In the genomic region with DNA sequence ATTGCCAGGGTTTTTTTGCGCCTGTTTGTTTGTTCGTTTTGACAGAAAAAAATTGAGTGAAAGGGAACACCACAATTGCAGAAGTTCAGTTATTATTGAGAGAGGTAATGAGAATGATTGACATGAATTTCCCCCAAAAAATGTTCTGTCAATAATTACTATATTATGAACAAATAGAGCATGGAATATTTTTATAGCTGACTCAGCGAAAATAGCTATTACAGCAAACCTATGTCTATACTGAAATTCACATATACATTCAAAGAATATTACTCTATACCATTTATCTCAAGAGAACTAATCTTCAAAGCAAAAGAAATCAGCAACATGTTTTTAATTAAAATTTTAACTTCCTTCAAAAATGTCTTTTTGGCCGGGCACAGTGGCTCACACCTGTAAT, we compare ENCODE assay signal across 8 cellular contexts. TPM values are rescaled to one million over a fixed set of nuclear protein-coding genes. Genes with fewer than 3 reads are reported as not detected.
"Had no signal": no experiment of that assay in that cellular context is flagged by ENCODE, and none has a peak within 500 bp of the region (broad histone marks: within the 10 kb centered on the region; RNA-seq: fewer than 3 reads in every experiment).

No MANE protein-coding gene starts in this region.

RNA-seq across cellular contexts. Expression of gene CFHR3, which starts 4.8 kb away (rescaled TPM):
- total RNA-seq: MCF 10A, OCI-LY7, PC-9, Right ventricle myocardium inferior, RPMI7951, SK-MEL-5, T-cell had no signal

RNA-seq across cellular contexts. Expression of gene CFHR1, which starts 49.7 kb away (rescaled TPM):
- total RNA-seq: LHCN-M2, MCF 10A, OCI-LY7, Right ventricle myocardium inferior, RPMI7951, SK-MEL-5 had no signal
